8 cellular contexts compared by ENCODE assay signal in genomic region chr1:65687435-65688214, GRCh38.
A peak's percentile ranks its signal among the peaks of the same experiment; 100 is the strongest.
DNase-seq lines count a peak whose midpoint lies in the region; ATAC-seq, FAIRE-seq and TF ChIP-seq lines count a peak whose summit lies in the region.

No MANE protein-coding gene starts in this region.

- no peak overlapping the region for H2BK120ac ChIP-seq in IMR-90 (ENCODE audit: low read depth, low read length)

- no peak overlapping the region for H2AK9ac ChIP-seq in IMR-90 (replicated peaks; ENCODE audit: low read depth, low read length, poor library complexity)

- H3K4ac ChIP-seq in IMR-90 (ENCODE audit: low read depth, low read length): no peak overlapping the region

- POLR2A ChIA-PET in IMR-90 (lab: Charles Lee; ENCODE audit: unreplicated experiment): no interaction called here

- H3K36me3 ChIP-seq in IMR-90 (ENCODE audit: control insufficient read depth, insufficient read depth, low read length) (no peaks in the 10 kb centered on the region), neural cell (ENCODE audit: insufficient read depth, low read length) (no peaks in the 10 kb centered on the region)

- no peak overlapping the region for H3K23ac ChIP-seq in IMR-90 (ENCODE audit: low read depth, low read length)

- H3K4me2 ChIP-seq in IMR-90 (ENCODE audit: low read depth, low read length): no peak overlapping the region
- no peak overlapping the region for H3K4me2 ChIP-seq in neural cell (ENCODE audit: low read length)

- ATAC-seq in GM21447 (IDR thresholded peaks at IDR 0.05; ENCODE audit: unreplicated experiment) (peak; percentile 89), IMR-90 (ENCODE audit: low read depth) (peak; percentile 90)
- ATAC-seq in stimulated activated naive CD8-positive, alpha-beta T cell treated with anti-CD3 and anti-CD28 coated beads, Interleukin-15, Interleukin-2, amounts not matched to agents 100 U/mL and 50 U/mL, for 24 hours: peak; percentile 68

- no peak overlapping the region for H4K91ac ChIP-seq in IMR-90 (ENCODE audit: insufficient read depth, low read depth, low read length)

- no peak for TF ChIP-seq POLR2A in IMR-90 (IDR thresholded peaks at IDR 0.05; ENCODE audit: low read depth, low read length)

- H2AFZ ChIP-seq in IMR-90 (replicated peaks; ENCODE audit: low read length, poor library complexity): peak overlapping the region; percentile 38
- no peak overlapping the region for H2AFZ ChIP-seq in neural cell (ENCODE audit: low read depth, low read length)

- peak; percentile 97 for TF ChIP-seq CTCF in D721Med (IDR thresholded peaks at IDR 0.05; ENCODE audit: insufficient read depth, missing control alignments)
- peak; percentile 94 for TF ChIP-seq CTCF in IMR-90 (conservative IDR thresholded peaks at IDR 0.05; ENCODE audit: low read depth, low read length)
- peak; percentile 99 for TF ChIP-seq CTCF in fibroblast of pulmonary artery (IDR thresholded peaks at IDR 0.05; ENCODE audit: low read length, missing control alignments)
- peak; percentile 94 for TF ChIP-seq CTCF in neural cell (IDR thresholded peaks at IDR 0.05; ENCODE audit: poor library complexity, severe bottlenecking)

- H3K18ac ChIP-seq in IMR-90 (ENCODE audit: low read depth, low read length): no peak overlapping the region

- no peak overlapping the region for H4K5ac ChIP-seq in IMR-90 (ENCODE audit: low read depth, low read length)

- H3K14ac ChIP-seq in IMR-90 (replicated peaks; ENCODE audit: low read depth, low read length): no peak overlapping the region

- no peak for TF ChIP-seq EP300 in neural cell (conservative IDR thresholded peaks at IDR 0.05; ENCODE audit: poor library complexity, severe bottlenecking)

- CTCF ChIA-PET in IMR-90 (lab: Yijun Ruan, JAX): interaction anchor here (0.5 to 2.6 kb wide), 23 partner anchors 9 to 627 kb away, joined by 3 to 20 read pairs (median 4); no protein-coding TSS in a partner anchor

- H3K4me1 ChIP-seq in IMR-90 (ENCODE audit: control insufficient read depth, insufficient read depth, low read length): peaks cover 2% of the 10 kb centered on the region; the same call in 1 of the 2 replicates

- TF ChIP-seq RAD21 in IMR-90 (IDR thresholded peaks at IDR 0.05; ENCODE audit: low read length) (peak; percentile 98), neural cell (conservative IDR thresholded peaks at IDR 0.05) (peak; percentile 99)

- H3F3A ChIP-seq in neural cell (ENCODE audit: insufficient read depth, low read length, poor library complexity, severe bottlenecking): no peaks in the 10 kb centered on the region

- H3K9me2 ChIP-seq in neural cell (ENCODE audit: insufficient read depth, low read length): no peaks in the 10 kb centered on the region

- no TSS peak for BruUV-seq in IMR-90 (replicated peaks; lab: Mats Ljungman, UMichigan)

- H2BK15ac ChIP-seq in IMR-90 (ENCODE audit: low read depth, low read length): no peak overlapping the region

- DNase-seq in D721Med (ENCODE audit: insufficient read length, low spot score): peak; percentile 12
- peak; percentile 60 for DNase-seq in IMR-90
- DNase-seq in activated T-cell treated with anti-CD3 and anti-CD28 coated beads, Interleukin-2, amount 50 U/mL, for 48 hours: peak; percentile 86 to 91
- DNase-seq in fibroblast of pulmonary artery (ENCODE audit: low read depth): peak; percentile 84
- peak; percentile 82 for DNase-seq in stimulated activated naive CD8-positive, alpha-beta T cell treated with anti-CD3 and anti-CD28 coated beads, Interleukin-15, Interleukin-2, amounts not matched to agents 100 U/mL and 50 U/mL, for 24 hours

- dilution Hi-C loops in IMR-90 (cut with HindIII; ENCODE audit: low sequenced_read_pairs, unreplicated experiment): no loop called here

- in situ Hi-C loops in IMR-90 (cut with MboI; ENCODE audit: low sequenced_read_pairs): loop anchor here (5.0 to 10.0 kb wide), 3 partner anchors 255 to 613 kb away; no protein-coding TSS in a partner anchor

- H3K27me3 ChIP-seq in IMR-90 (ENCODE audit: control insufficient read depth, insufficient read depth, low read length) (peaks cover 7% of the 10 kb centered on the region), neural cell (ENCODE audit: insufficient read depth, low read depth, low read length) (no peaks in the 10 kb centered on the region)

- no peak overlapping the region for H3K4me3 ChIP-seq in IMR-90 (ENCODE audit: insufficient read depth, low read depth, low read length)
- H3K4me3 ChIP-seq in fibroblast of pulmonary artery (replicated peaks; ENCODE audit: low read depth, low read length): no peak overlapping the region
- no peak overlapping the region for H3K4me3 ChIP-seq in neural cell (ENCODE audit: low read length)

- intact Hi-C loops in IMR-90 (cut with micrococcal nuclease): loop anchor here (1.0 to 10.0 kb wide), 10 partner anchors 256 to 1420 kb away; no protein-coding TSS in a partner anchor

- FAIRE-seq in D721Med (lab: Jason Lieb, UNC): no peak

- H3K9me3 ChIP-seq in IMR-90 (ENCODE audit: control insufficient read depth, insufficient read depth, low read length): no peaks in the 10 kb centered on the region
- no peaks in the 10 kb centered on the region for H3K9me3 ChIP-seq in neural cell (ENCODE audit: low read length)

- H4K20me1 ChIP-seq in IMR-90 (ENCODE audit: insufficient read depth, low read length): no peaks in the 10 kb centered on the region
- H4K20me1 ChIP-seq in neural cell (ENCODE audit: insufficient read depth): no peaks in the 10 kb centered on the region

- no peaks in the 10 kb centered on the region for H3K79me1 ChIP-seq in IMR-90 (ENCODE audit: low read depth in 1 of 2, low read length in 2 of 2)

- H3K56ac ChIP-seq in IMR-90 (ENCODE audit: extremely low read depth, insufficient read depth, low read length): no peak overlapping the region

- no peak overlapping the region for H4K8ac ChIP-seq in IMR-90 (ENCODE audit: low read depth in 2 of 2, low read length in 2 of 2)

- 13% methylated on average over 3 of the region's 8 CpGs; no CpG with 5 or more reads in 1 of the 2 experiments for WGBS in IMR-90 (ENCODE audit: extremely low coverage in 2 of 2, insufficient read length in 1 of 2), 2 experiments

- H3K79me2 ChIP-seq in neural cell (replicated peaks; ENCODE audit: insufficient read depth, low read length): no peaks in the 10 kb centered on the region

- H3K9me1 ChIP-seq in IMR-90 (ENCODE audit: insufficient read depth, low read length): no peaks in the 10 kb centered on the region

- H3K9ac ChIP-seq in IMR-90 (ENCODE audit: low read depth, low read length) (no peak overlapping the region), neural cell (ENCODE audit: low read length) (no peak overlapping the region)

- no peak overlapping the region for H2AK5ac ChIP-seq in IMR-90 (ENCODE audit: low read depth, low read length)

- no peak overlapping the region for H2BK5ac ChIP-seq in IMR-90 (ENCODE audit: low read depth, low read length, poor library complexity, severe bottlenecking)

- no peak overlapping the region for H2BK20ac ChIP-seq in IMR-90 (ENCODE audit: low read depth, low read length)

- no peak overlapping the region for H3K27ac ChIP-seq in IMR-90 (ENCODE audit: insufficient read depth, low read length)
- H3K27ac ChIP-seq in neural cell (ENCODE audit: low read length): no peak overlapping the region

TF ChIP-seq in IMR-90, 13 proteins besides CTCF, POLR2A, EP300 and RAD21:
- no peak for TF ChIP-seq FOS (IDR thresholded peaks at IDR 0.05; ENCODE audit: low read depth, low read length)
- TF ChIP-seq SMC3 (IDR thresholded peaks at IDR 0.05; ENCODE audit: low read depth, low read length): peak; percentile 92

TF ChIP-seq in PFSK-1, 5 proteins besides CTCF, POLR2A, EP300 and RAD21:
- TF ChIP-seq SIN3A (IDR thresholded peaks at IDR 0.05; ENCODE audit: borderline replicate concordance, insufficient read depth, low read length) (0 out of 2 replicates have a peak, but pooled peaks have one; percentile 14), FOXP2 (optimal IDR thresholded peaks at IDR 0.05; ENCODE audit: borderline replicate concordance, extremely low read depth, extremely low read length, insufficient read depth) (no peak)
TF ChIP-seq in PFSK-1: peak in this region for 1.

TF ChIP-seq in neural cell, 6 proteins besides CTCF, POLR2A, EP300 and RAD21:
- TF ChIP-seq MXI1 (conservative IDR thresholded peaks at IDR 0.05; ENCODE audit: poor library complexity, severe bottlenecking) (no peak), SMC3 (conservative IDR thresholded peaks at IDR 0.05; ENCODE audit: poor library complexity) (peak; percentile 98), EZH2 (IDR thresholded peaks at IDR 0.05; ENCODE audit: borderline replicate concordance, insufficient read depth, low read length, poor library complexity, severe bottlenecking) (no peak)

Comparison
In these comparisons a context has a peak if more than half of its experiments do, and no peak if none do; other contexts are left out.
1. DNase-seq: peak in every context shown above with its lines; median percentile 88 in activated T-cell treated with anti-CD3 and anti-CD28 coated beads, Interleukin-2, amount 50 U/mL, for 48 hours; 84 in fibroblast of pulmonary artery; 82 in stimulated activated naive CD8-positive, alpha-beta T cell treated with anti-CD3 and anti-CD28 coated beads, Interleukin-15, Interleukin-2, amounts not matched to agents 100 U/mL and 50 U/mL, for 24 hours; 60 in IMR-90; 12 in D721Med.